Comparison of ENCODE assay signal across 1 cellular context in the genomic region with DNA sequence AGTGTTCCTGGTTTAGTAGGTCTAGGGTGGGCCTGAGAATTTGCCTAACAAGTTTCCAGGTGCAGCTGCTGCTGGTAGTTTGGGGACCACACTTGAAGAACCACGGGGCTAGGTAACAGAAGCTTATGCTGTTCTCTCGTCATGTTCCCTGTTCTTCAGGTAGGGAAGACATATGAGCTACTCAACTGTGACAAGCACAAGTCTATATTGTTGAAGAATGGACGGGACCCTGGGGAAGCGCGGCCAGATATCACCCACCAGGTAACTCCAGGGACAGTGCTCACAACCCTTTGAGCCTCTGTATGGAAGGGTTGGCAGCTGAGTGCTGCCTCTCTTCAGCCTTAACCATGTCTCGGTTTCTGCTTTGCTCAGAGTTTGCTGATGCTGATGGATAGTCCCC.
TF ChIP-seq lines count a peak whose summit lies in the region.

No MANE protein-coding gene starts in this region.

TF ChIP-seq in K562, 482 proteins besides CTCF, POLR2A, EP300 and RAD21:
- TF ChIP-seq ZNF311 (CRISPR knock-in tag; IDR thresholded peaks at IDR 0.05): no peak
- TF ChIP-seq STAT5B (CRISPR knock-in tag; IDR thresholded peaks at IDR 0.05): no peak
- TF ChIP-seq EP400 (IDR thresholded peaks at IDR 0.05): no peak
- no peak for TF ChIP-seq ZNF134 (CRISPR knock-in tag; conservative IDR thresholded peaks at IDR 0.05)
- no peak for TF ChIP-seq PCBP2 (IDR thresholded peaks at IDR 0.05; ENCODE audit: low read depth, low read length, poor library complexity, severe bottlenecking)
- no peak for TF ChIP-seq STAT5A (IDR thresholded peaks at IDR 0.05; ENCODE audit: borderline replicate concordance, low read length)
- TF ChIP-seq ZNF143 (CRISPR knock-in tag; IDR thresholded peaks at IDR 0.05): no peak
